1 cellular context compared by ENCODE assay signal in genomic region chr16:28537964-28538732, GRCh38.
TF ChIP-seq lines count a peak whose summit lies in the region.

No MANE protein-coding gene starts in this region.

TF ChIP-seq in HepG2, 621 proteins besides CTCF, POLR2A, EP300 and RAD21 (continues in another document):
- TF ChIP-seq HOMEZ (CRISPR knock-in tag; IDR thresholded peaks at IDR 0.05; ENCODE audit: low read depth) (no peak), ZBTB7B (CRISPR knock-in tag; IDR thresholded peaks at IDR 0.05) (no peak), GRHL1 (CRISPR knock-in tag; conservative IDR thresholded peaks at IDR 0.05) (no peak), ZNF598 (CRISPR knock-in tag; IDR thresholded peaks at IDR 0.05; ENCODE audit: borderline replicate concordance) (peak; percentile 58; the same call in 1 of the 2 replicates), ZNF709 (CRISPR knock-in tag; IDR thresholded peaks at IDR 0.05) (peak; percentile 3; the same call in 1 of the 2 replicates), NCOA1 (CRISPR knock-in tag; IDR thresholded peaks at IDR 0.05) (no peak), LBX2 (CRISPR knock-in tag; IDR thresholded peaks at IDR 0.05; ENCODE audit: borderline replicate concordance) (no peak), PHF21A (CRISPR knock-in tag; IDR thresholded peaks at IDR 0.05) (no peak), NFIC (IDR thresholded peaks at IDR 0.05; ENCODE audit: low read length) (no peak), ZNF619 (CRISPR knock-in tag; IDR thresholded peaks at IDR 0.05) (no peak), ZNF691 (CRISPR knock-in tag; IDR thresholded peaks at IDR 0.05; ENCODE audit: borderline replicate concordance, low read depth) (no peak), ZNF337 (CRISPR knock-in tag; IDR thresholded peaks at IDR 0.05; ENCODE audit: borderline replicate concordance, low read depth) (0 out of 2 replicates have a peak, but pooled peaks have one; percentile 44), ZNF75D (CRISPR knock-in tag; IDR thresholded peaks at IDR 0.05; ENCODE audit: borderline replicate concordance) (no peak), ZNF280D (CRISPR knock-in tag; IDR thresholded peaks at IDR 0.05) (peak; percentile 23; the same call in 1 of the 2 replicates), ETS1 (CRISPR knock-in tag; IDR thresholded peaks at IDR 0.05) (no peak), TBP (CRISPR knock-in tag; IDR thresholded peaks at IDR 0.05) (no peak), RFX1 (IDR thresholded peaks at IDR 0.05) (no peak), ZNF710 (CRISPR knock-in tag; IDR thresholded peaks at IDR 0.05; ENCODE audit: borderline replicate concordance) (no peak), NKX3-1 (CRISPR knock-in tag; IDR thresholded peaks at IDR 0.05) (no peak), PRDM4 (CRISPR knock-in tag; IDR thresholded peaks at IDR 0.05; ENCODE audit: borderline replicate concordance) (no peak), ZNF605 (CRISPR knock-in tag; IDR thresholded peaks at IDR 0.05) (0 out of 2 replicates have a peak, but pooled peaks have one; percentile 16), ZNF713 (CRISPR knock-in tag; IDR thresholded peaks at IDR 0.05) (no peak), HNRNPUL1 (IDR thresholded peaks at IDR 0.05; ENCODE audit: low read depth, low read length) (no peak), NCOR1 (IDR thresholded peaks at IDR 0.05; ENCODE audit: borderline replicate concordance, low read length) (no peak), SNAPC4 (CRISPR knock-in tag; IDR thresholded peaks at IDR 0.05) (no peak), MAF1 (CRISPR knock-in tag; IDR thresholded peaks at IDR 0.05; ENCODE audit: borderline replicate concordance) (no peak), ZNF121 (CRISPR knock-in tag; IDR thresholded peaks at IDR 0.05) (peak; percentile 82), ISX (CRISPR knock-in tag; conservative IDR thresholded peaks at IDR 0.05) (no peak), ZMYM2 (CRISPR knock-in tag; IDR thresholded peaks at IDR 0.05) (peak; percentile 57; the same call in 1 of the 2 replicates), MIER3 (CRISPR knock-in tag; IDR thresholded peaks at IDR 0.05; ENCODE audit: borderline replicate concordance) (no peak), MAZ (IDR thresholded peaks at IDR 0.05; ENCODE audit: borderline replicate concordance, low read depth, low read length) (no peak), MAZ (CRISPR knock-in tag; IDR thresholded peaks at IDR 0.05; ENCODE audit: low read depth) (no peak), NAIF1 (CRISPR knock-in tag; IDR thresholded peaks at IDR 0.05; ENCODE audit: borderline replicate concordance) (no peak), E2F2 (CRISPR knock-in tag; IDR thresholded peaks at IDR 0.05; ENCODE audit: borderline replicate concordance) (no peak), PHB2 (IDR thresholded peaks at IDR 0.05; ENCODE audit: partially characterized antibody) (no peak), KLF9 (CRISPR knock-in tag; IDR thresholded peaks at IDR 0.05; ENCODE audit: low read depth) (no peak), ZNF33B (CRISPR knock-in tag; IDR thresholded peaks at IDR 0.05) (no peak), NFRKB (IDR thresholded peaks at IDR 0.05) (no peak), ZNF34 (CRISPR knock-in tag; IDR thresholded peaks at IDR 0.05; ENCODE audit: borderline replicate concordance) (0 out of 2 replicates have a peak, but pooled peaks have one; percentile 73), ZNF644 (CRISPR knock-in tag; IDR thresholded peaks at IDR 0.05; ENCODE audit: low read depth) (no peak), MZF1 (CRISPR knock-in tag; IDR thresholded peaks at IDR 0.05; ENCODE audit: borderline replicate concordance) (0 out of 2 replicates have a peak, but pooled peaks have one; percentile 36), ADNP (CRISPR knock-in tag; IDR thresholded peaks at IDR 0.05) (peak; percentile 46; the same call in 1 of the 2 replicates), ZSCAN31 (CRISPR knock-in tag; IDR thresholded peaks at IDR 0.05; ENCODE audit: low read depth) (no peak)
